11 cellular contexts compared by ENCODE assay signal in genomic region chr13:31207630-31208549, GRCh38. TPM values are rescaled to one million over a fixed set of nuclear protein-coding genes. Genes with fewer than 3 reads are reported as not detected.
DNase-seq lines count a peak whose midpoint lies in the region; FAIRE-seq and TF ChIP-seq lines count a peak whose summit lies in the region.
"Had no signal": no experiment of that assay in that cellular context is flagged by ENCODE, and none has a peak within 500 bp of the region (broad histone marks: within the 10 kb centered on the region; RNA-seq: fewer than 3 reads in every experiment).

No MANE protein-coding gene starts in this region.

- TF ChIP-seq POLR2A in H1 (IDR thresholded peaks at IDR 0.05; ENCODE audit: control extremely low read depth in 1 of 2, low read depth in 2 of 2, low read length in 2 of 2), result no peak

- no peaks in the 10 kb centered on the region for H4K20me1 ChIP-seq in H1 (replicated peaks in 1 of 2; ENCODE audit: control insufficient read depth in 1 of 2, insufficient read depth in 2 of 2, low read length in 2 of 2)

- H2BK15ac ChIP-seq in H1 (ENCODE audit: low read length), result no peak overlapping the region

- no peak overlapping the region for H4K8ac ChIP-seq in H1 (ENCODE audit: extremely low read depth, insufficient read depth, low read length)

- H3K56ac ChIP-seq in H1 (replicated peaks; ENCODE audit: insufficient read length, low read depth, low read length), result no peak overlapping the region

- H3K23ac ChIP-seq in H1 (ENCODE audit: insufficient read length), result no peak overlapping the region

- no peak for TF ChIP-seq RAD21 in H1 (IDR thresholded peaks at IDR 0.05 in 1 of 2, conservative IDR thresholded peaks at IDR 0.05 in 1 of 2; ENCODE audit: low read depth in 2 of 2, low read length in 2 of 2)

- 87% methylated on average over 13 of the region's 15 CpGs; no CpG with 5 or more reads in 1 of the 2 experiments for WGBS in H1 (ENCODE audit: extremely low coverage in 1 of 2, insufficient coverage in 1 of 2, insufficient read length in 1 of 2, insufficient replicate concordance in 2 of 2, low coverage in 1 of 2, low lambda C conversion rate in 2 of 2, missing lambda C conversion rate in 1 of 2), 2 experiments

- H3K9me3 ChIP-seq in H1 (ENCODE audit: insufficient read depth in 2 of 2, low read depth in 1 of 2, low read length in 1 of 2), result no peaks in the 10 kb centered on the region
- H3K9me3 ChIP-seq: Caco-2 had no signal

- no peaks in the 10 kb centered on the region for H3K9me3 Mint-ChIP-seq in mesothelial cell of epicardium

- H3K4me3 ChIP-seq in AG10803 (ENCODE audit: low read length) (no peak overlapping the region), H1 (ENCODE audit: extremely low read depth in 1 of 4, insufficient read depth in 2 of 4, low read depth in 3 of 4, low read length in 4 of 4) (no peak overlapping the region)

- POLR2A ChIA-PET in H1 (lab: Charles Lee; ENCODE audit: partially characterized antibody), result no interaction called here

- no peak overlapping the region for H2BK5ac ChIP-seq in H1 (ENCODE audit: low read depth, low read length)

- H3K23me2 ChIP-seq in H1 (ENCODE audit: low read depth, low read length), result no peaks in the 10 kb centered on the region

- no peak overlapping the region for H2AFZ ChIP-seq in H1 (ENCODE audit: low read length)

- CTCF ChIA-PET in H1 (lab: Charles Lee; ENCODE audit: partially characterized antibody), result interaction anchor here (1.7 to 2.5 kb wide), 2 partner anchors 19 to 25 kb away, joined by 5 to 8 read pairs; no protein-coding TSS in a partner anchor

- H3K4ac ChIP-seq in H1 (replicated peaks; ENCODE audit: insufficient read length, low read depth, low read length), result no peak overlapping the region

- H3K27me3 ChIP-seq in H1 (replicated peaks in 1 of 4; ENCODE audit: control insufficient read depth in 3 of 4, extremely low read depth in 1 of 4, insufficient read depth in 3 of 4, low read length in 3 of 4), result no peaks in the 10 kb centered on the region

- H3K9ac ChIP-seq in H1 (replicated peaks in 1 of 4; ENCODE audit: extremely low read depth in 1 of 4, low read depth in 3 of 4, low read length in 3 of 4), result no peak overlapping the region

- no peak overlapping the region for H2BK20ac ChIP-seq in H1 (ENCODE audit: low read length)

- H3K27me3 Mint-ChIP-seq in mesothelial cell of epicardium (ENCODE audit: low read depth), result no peaks in the 10 kb centered on the region

- H3K18ac ChIP-seq in H1 (ENCODE audit: extremely low read depth, low read length), result no peak overlapping the region

- no peak overlapping the region for H3K27ac ChIP-seq in H1 (ENCODE audit: low read depth, low read length)

- no peak overlapping the region for H3K14ac ChIP-seq in H1 (ENCODE audit: insufficient read length)

- no peaks in the 10 kb centered on the region for H3K79me1 ChIP-seq in H1 (ENCODE audit: low read depth, low read length)

- no peaks in the 10 kb centered on the region for H3K79me2 ChIP-seq in H1 (ENCODE audit: control insufficient read depth in 1 of 2, insufficient read depth in 2 of 2, low read length in 2 of 2)

- H3K36me3 Mint-ChIP-seq in mesothelial cell of epicardium, result no peaks in the 10 kb centered on the region

- H4K91ac ChIP-seq in H1 (replicated peaks; ENCODE audit: insufficient read length, low read length), result no peak overlapping the region

- peak overlapping the region; percentile 81 for H3K27ac Mint-ChIP-seq in mesothelial cell of epicardium

- TF ChIP-seq EP300 in H1 (IDR thresholded peaks at IDR 0.05; ENCODE audit: borderline replicate concordance in 1 of 2, low read depth in 2 of 2, low read length in 2 of 2), result no peak

- peaks cover 0 to 12% (median 6%) of the 10 kb centered on the region in 4 experiments; a peak in 4 of 7 replicates for H3K4me1 ChIP-seq in H1 (replicated peaks in 1 of 4; ENCODE audit: control insufficient read depth in 3 of 4, insufficient read depth in 4 of 4, low read length in 3 of 4)
- H3K4me1 ChIP-seq: Caco-2 had no signal

- 0 out of 2 replicates have a peak overlapping the region, but pooled peaks have one; percentile 10 for H2AK5ac ChIP-seq in H1 (ENCODE audit: low read depth, low read length)

- H4K5ac ChIP-seq in H1 (ENCODE audit: insufficient read length, low read depth, low read length), result no peak overlapping the region

- FAIRE-seq in H1 (lab: Jason Lieb, UNC), result no peak

- H3K4me1 Mint-ChIP-seq in mesothelial cell of epicardium, result peaks cover 46% of the 10 kb centered on the region

- peak; percentile 68 for DNase-seq in AG10803 (ENCODE audit: low read depth)
- peak; percentile 15 for DNase-seq in NCI-H2029 treated with DMSO at 0.1 percent for 48 hours (lab: John Stamatoyannopoulos, UW)
- no peak for DNase-seq in H1 (ENCODE audit: low read depth in 1 of 2, low spot score in 2 of 2)
- DNase-seq in mesothelial cell of epicardium (ENCODE audit: low spot score in 2 of 2, unreplicated experiment in 2 of 2), result no peak
- no peak for DNase-seq in stimulated activated CD4-positive, alpha-beta T cell treated with anti-CD3 and anti-CD28 coated beads, Interleukin-4, amount 100 ng/mL, for 24 hours
- no peak for DNase-seq in T-helper 1 cell
- no peak for DNase-seq in kidney tubule cell (ENCODE audit: low spot score)
- DNase-seq in NCI-H187 treated with DMSO at 0.1 percent for 48 hours (lab: John Stamatoyannopoulos, UW), result no peak
- DNase-seq: activated CD4-positive, alpha-beta T cell treated with anti-CD3 and anti-CD28 coated beads, Interleukin-2, amount 50 U/mL, for 4 hours; Caco-2; stimulated activated naive CD8-positive, alpha-beta T cell treated with anti-CD3 and anti-CD28 coated beads, Interleukin-15, Interleukin-2, amounts not matched to agents 100 U/mL and 50 U/mL, for 24 hours had no signal

- no peaks in the 10 kb centered on the region for H3K36me3 ChIP-seq in H1 (ENCODE audit: control insufficient read depth in 2 of 4, insufficient read depth in 4 of 4, low read length in 3 of 4)

- no peak overlapping the region for H2BK12ac ChIP-seq in H1 (ENCODE audit: low read depth, low read length)

- H3K4me3 Mint-ChIP-seq in mesothelial cell of epicardium, result no peak overlapping the region

- TF ChIP-seq CTCF in AG10803 (conservative IDR thresholded peaks at IDR 0.05; ENCODE audit: low read length) (no peak), H1 (IDR thresholded peaks at IDR 0.05; ENCODE audit: control extremely low read depth in 1 of 3, insufficient read depth in 1 of 3, low read depth in 1 of 3, low read length in 3 of 3) (no peak), mesothelial cell of epicardium (IDR thresholded peaks at IDR 0.05; ENCODE audit: unreplicated experiment) (no peak)

- H3K4me2 ChIP-seq in H1 (ENCODE audit: insufficient read depth in 1 of 2, low read depth in 2 of 2, low read length in 2 of 2), result no peak overlapping the region

- H2BK120ac ChIP-seq in H1 (replicated peaks; ENCODE audit: low read depth, low read length), result no peak overlapping the region

TF ChIP-seq in H1, 55 proteins besides CTCF, POLR2A, EP300 and RAD21:
- TF ChIP-seq NRF1 (IDR thresholded peaks at IDR 0.05; ENCODE audit: low read depth, low read length), result no peak
- no peak for TF ChIP-seq RBBP5 (IDR thresholded peaks at IDR 0.05; ENCODE audit: borderline replicate concordance, low read depth, low read length)
- no peak for TF ChIP-seq CEBPB (IDR thresholded peaks at IDR 0.05; ENCODE audit: low read depth, low read length)
- no peak for TF ChIP-seq SP2 (IDR thresholded peaks at IDR 0.05; ENCODE audit: low read length)

RNA-seq across cellular contexts. Expression of gene B3GLCT, which starts 8.1 kb away (rescaled TPM):
- 3.5 and 4.1 TPM in 2 replicates for total RNA-seq in H1 (2021; fragmentation: NEBNext Ultra II Directional; extraction: Animal tissue kit (Norgen Biotek cat#: 25700))
- polyA plus RNA-seq in H1 (2011; rRNA removed), result 0.83 and 1.5 TPM in 2 replicates
- polyA plus RNA-seq in H1 (2011; cell fraction: cytosol; rRNA removed), result 1.4 TPM
- 1.1 TPM for polyA plus RNA-seq in H1 (2011; cell fraction: nucleus; rRNA removed)
- polyA plus RNA-seq in H1 (2012, experiment 1 of 2), result 2.0 to 2.9 TPM (median 2.4 TPM) in 4 replicates
- polyA plus RNA-seq in H1 (2012, experiment 2 of 2), result 0.93 TPM
- polyA plus RNA-seq in H1 (2013, experiment 1 of 2), result 3.9 TPM
- polyA plus RNA-seq in H1 (2013, experiment 2 of 2), result 4.6 TPM
- 2.0 and 3.1 TPM in 2 replicates for polyA minus RNA-seq in H1 (2011; rRNA and poly(A)+ RNA removed)
- 0.81 TPM for polyA minus RNA-seq in H1 (2011; cell fraction: cytosol; rRNA and poly(A)+ RNA removed)
- 3.0 TPM for polyA minus RNA-seq in H1 (2011; cell fraction: nucleus; rRNA and poly(A)+ RNA removed)
- total RNA-seq in mesothelial cell of epicardium, result 26.0 to 28.8 TPM (median 27.2 TPM) in 3 replicates

RNA-seq across cellular contexts. Expression of gene HSPH1, which starts 46.2 kb away (rescaled TPM):
- total RNA-seq in H1 (2021; fragmentation: NEBNext Ultra II Directional; extraction: Animal tissue kit (Norgen Biotek cat#: 25700)), result 131 and 145 TPM in 2 replicates
- 11.0 and 14.2 TPM in 2 replicates for polyA plus RNA-seq in H1 (2011; rRNA removed)
- 28.5 TPM for polyA plus RNA-seq in H1 (2011; cell fraction: cytosol; rRNA removed)
- 17.8 TPM for polyA plus RNA-seq in H1 (2011; cell fraction: nucleus; rRNA removed)
- polyA plus RNA-seq in H1 (2012, experiment 1 of 2), result 47.8 to 85.9 TPM (median 55.3 TPM) in 4 replicates
- polyA plus RNA-seq in H1 (2012, experiment 2 of 2), result 5.8 TPM
- 79.6 TPM for polyA plus RNA-seq in H1 (2013, experiment 1 of 2)
- 76.8 TPM for polyA plus RNA-seq in H1 (2013, experiment 2 of 2)
- polyA minus RNA-seq in H1 (2011; rRNA and poly(A)+ RNA removed), result 19.3 and 27.9 TPM in 2 replicates
- polyA minus RNA-seq in H1 (2011; cell fraction: cytosol; rRNA and poly(A)+ RNA removed), result 31.0 TPM
- polyA minus RNA-seq in H1 (2011; cell fraction: nucleus; rRNA and poly(A)+ RNA removed), result 31.9 TPM
- 72.1 to 75.1 TPM (median 74.8 TPM) in 3 replicates for total RNA-seq in mesothelial cell of epicardium

Comparison
In these comparisons a context has a peak if more than half of its experiments do, and no peak if none do; other contexts are left out.
1. DNase-seq: peak in AG10803 (single experiment) and NCI-H2029 treated with DMSO at 0.1 percent for 48 hours (single experiment); none in H1 (0 of 2), mesothelial cell of epicardium (0 of 2), stimulated activated CD4-positive, alpha-beta T cell treated with anti-CD3 and anti-CD28 coated beads, Interleukin-4, amount 100 ng/mL, for 24 hours (single experiment), T-helper 1 cell (0 of 5), kidney tubule cell (single experiment) and NCI-H187 treated with DMSO at 0.1 percent for 48 hours (single experiment).